In genomic region chr3:185411133-185411532, GRCh38 we compare ENCODE assay signal across 26 cellular contexts. TPM values are rescaled to one million over a fixed set of nuclear protein-coding genes. Genes with fewer than 3 reads are reported as not detected.
A peak's percentile ranks its signal among the peaks of the same experiment; 100 is the strongest.
DNase-seq lines count a peak whose midpoint lies in the region; ATAC-seq, FAIRE-seq and TF ChIP-seq lines count a peak whose summit lies in the region.
"Had no signal": no experiment of that assay in that cellular context is flagged by ENCODE, and none has a peak within 500 bp of the region (broad histone marks: within the 10 kb centered on the region; RNA-seq: fewer than 3 reads in every experiment).

No MANE protein-coding gene starts in this region.

- POLR2A ChIA-PET in PC-9 (lab: Charles Lee; ENCODE audit: unreplicated experiment), result no interaction called here
- POLR2A ChIA-PET in naive thymus-derived CD4-positive, alpha-beta T cell (lab: Charles Lee), result no interaction called here

- no peak overlapping the region for H3K27ac ChIP-seq in PC-9
- no peak overlapping the region for H3K27ac ChIP-seq in naive thymus-derived CD4-positive, alpha-beta T cell (ENCODE audit: low read depth, low read length)
- H3K27ac ChIP-seq: BLaER1 had no signal

- no peak overlapping the region for H2AFZ ChIP-seq in PC-9

- ATAC-seq in naive thymus-derived CD4-positive, alpha-beta T cell, result no peak
- ATAC-seq: GM12878, HCT116 had no signal

- peaks cover 4% of the 10 kb centered on the region for H3K9me3 Mint-ChIP-seq in glutamatergic neuron (ENCODE audit: unreplicated experiment)
- H3K9me3 Mint-ChIP-seq in naive thymus-derived CD4-positive, alpha-beta T cell, result no peaks in the 10 kb centered on the region
- H3K9me3 Mint-ChIP-seq: CD4-positive, alpha-beta T cell had no signal

- H3K27me3 Mint-ChIP-seq in glutamatergic neuron (ENCODE audit: unreplicated experiment), result no peaks in the 10 kb centered on the region
- H3K27me3 Mint-ChIP-seq in naive thymus-derived CD4-positive, alpha-beta T cell, result peaks cover 0 to 13% (median 0%) of the 10 kb centered on the region in 5 donors
- H3K27me3 Mint-ChIP-seq: CD4-positive, alpha-beta T cell had no signal

- TF ChIP-seq CTCF in bronchial epithelial cell (IDR thresholded peaks at IDR 0.05; ENCODE audit: insufficient read depth, low read length, severe bottlenecking), result no peak
- no peak for TF ChIP-seq CTCF in glutamatergic neuron (IDR thresholded peaks at IDR 0.05; ENCODE audit: partially characterized antibody, unreplicated experiment)
- no peak for TF ChIP-seq CTCF in PC-9 (conservative IDR thresholded peaks at IDR 0.05)

- H3K4me3 ChIP-seq in bronchial epithelial cell (ENCODE audit: low read depth, low read length) (no peak overlapping the region), PC-9 (no peak overlapping the region)
- no peak overlapping the region for H3K4me3 ChIP-seq in naive thymus-derived CD4-positive, alpha-beta T cell (ENCODE audit: low read length)
- H3K4me3 ChIP-seq: BLaER1, GM12878 had no signal

- H3K36me3 ChIP-seq in bronchial epithelial cell (ENCODE audit: control insufficient read depth, insufficient read depth, low read length) (no peaks in the 10 kb centered on the region), PC-9 (ENCODE audit: low read depth) (no peaks in the 10 kb centered on the region)
- no peaks in the 10 kb centered on the region for H3K36me3 ChIP-seq in naive thymus-derived CD4-positive, alpha-beta T cell (ENCODE audit: control insufficient read depth in 2 of 3, insufficient read depth in 3 of 3, low read length in 3 of 3)
- H3K36me3 ChIP-seq: BLaER1 had no signal

- H3K9me3 ChIP-seq in PC-9 (ENCODE audit: insufficient read depth, low read depth), result no peaks in the 10 kb centered on the region
- no peaks in the 10 kb centered on the region for H3K9me3 ChIP-seq in naive thymus-derived CD4-positive, alpha-beta T cell (ENCODE audit: control insufficient read depth in 2 of 3, low read length in 3 of 3)
- H3K9me3 ChIP-seq: BLaER1 had no signal

- no peaks in the 10 kb centered on the region for H3K27me3 ChIP-seq in bronchial epithelial cell (ENCODE audit: control insufficient read depth, insufficient read depth, low read length)
- no peaks in the 10 kb centered on the region for H3K27me3 ChIP-seq in PC-9 (ENCODE audit: insufficient read depth, low read depth)
- H3K27me3 ChIP-seq in naive thymus-derived CD4-positive, alpha-beta T cell (ENCODE audit: control insufficient read depth in 2 of 2, insufficient read depth in 2 of 2, low read length in 2 of 2), result no peaks in the 10 kb centered on the region
- H3K27me3 ChIP-seq: BLaER1 had no signal

- H3K27ac Mint-ChIP-seq in glutamatergic neuron (ENCODE audit: unreplicated experiment), result peak overlapping the region; percentile 15
- H3K27ac Mint-ChIP-seq in naive thymus-derived CD4-positive, alpha-beta T cell, result no peak overlapping the region
- H3K27ac Mint-ChIP-seq: CD4-positive, alpha-beta T cell had no signal

- no peaks in the 10 kb centered on the region for H3K36me3 Mint-ChIP-seq in glutamatergic neuron (ENCODE audit: unreplicated experiment)
- no peaks in the 10 kb centered on the region for H3K36me3 Mint-ChIP-seq in naive thymus-derived CD4-positive, alpha-beta T cell

- peaks cover 27% of the 10 kb centered on the region for H3K4me1 Mint-ChIP-seq in glutamatergic neuron (ENCODE audit: low read depth, unreplicated experiment)
- peaks cover 0 to 2% (median 0%) of the 10 kb centered on the region in 7 donors for H3K4me1 Mint-ChIP-seq in naive thymus-derived CD4-positive, alpha-beta T cell

- peak; percentile 16 for FAIRE-seq in GM12891 (lab: Jason Lieb, UNC)
- no peak for FAIRE-seq in bronchial epithelial cell (lab: Jason Lieb, UNC)
- FAIRE-seq: G401.6, GM12878, H1, HTR-8/SVneo had no signal

- no peaks in the 10 kb centered on the region for H4K20me1 ChIP-seq in PC-9 (ENCODE audit: insufficient read depth)
- H4K20me1 ChIP-seq: BLaER1 had no signal

- DNase-seq in GM12891 (ENCODE audit: insufficient read length, low spot score) (no peak), HPDE6-E6E7 (ENCODE audit: extremely low spot score) (peak; percentile 14), bronchial epithelial cell (ENCODE audit: low read depth) (peak; percentile 99), glutamatergic neuron (no peak), NCI-H510A treated with DMSO at 0.1 percent for 48 hours (lab: John Stamatoyannopoulos, UW) (no peak), PC-9 (no peak)
- no peak for DNase-seq in stimulated activated CD4-positive, alpha-beta T cell treated with anti-CD3 and anti-CD28 coated beads, Interleukin-1b, Interleukin-23, amount 100 ng/mL, for 48 hours
- DNase-seq in naive thymus-derived CD4-positive, alpha-beta T cell, result no peak
- DNase-seq: CD4-positive, alpha-beta T cell; DMS53; KBM-7; MV-4-11; NCI-H1105 treated with DMSO at 0.1 percent for 48 hours; NCI-H146; NCI-H1930; NCI-H2107; NCI-H524 treated with DMSO at 0.1 percent for 48 hours; NCI-H774; RPMI8226; SHP77 treated with DMSO at 0.1 percent for 48 hours had no signal

- H3K4me3 Mint-ChIP-seq in glutamatergic neuron (ENCODE audit: unreplicated experiment), result no peak overlapping the region
- H3K4me3 Mint-ChIP-seq in naive thymus-derived CD4-positive, alpha-beta T cell, result no peak overlapping the region
- H3K4me3 Mint-ChIP-seq: CD4-positive, alpha-beta T cell had no signal

- H3F3A ChIP-seq in PC-9 (ENCODE audit: insufficient read depth, low read depth), result no peaks in the 10 kb centered on the region

- no peaks in the 10 kb centered on the region for H3K79me2 ChIP-seq in PC-9 (ENCODE audit: low read depth)

- no peaks in the 10 kb centered on the region for H3K4me1 ChIP-seq in PC-9 (replicated peaks; ENCODE audit: insufficient read depth)
- H3K4me1 ChIP-seq in naive thymus-derived CD4-positive, alpha-beta T cell (ENCODE audit: control insufficient read depth in 2 of 2, insufficient read depth in 2 of 2, low read length in 2 of 2), result no peaks in the 10 kb centered on the region
- H3K4me1 ChIP-seq: BLaER1 had no signal

- intact Hi-C loops in PC-9 (cut with micrococcal nuclease; ENCODE audit: unreplicated experiment), result no loop called here
- intact Hi-C loops in naive thymus-derived CD4-positive, alpha-beta T cell (cut with micrococcal nuclease), result no loop called here

- H3K4me2 ChIP-seq in PC-9, result no peak overlapping the region
- H3K4me2 ChIP-seq: BLaER1 had no signal

- no peak for TF ChIP-seq POLR2A in GM12891 (IDR thresholded peaks at IDR 0.05; ENCODE audit: low read depth, low read length)

- CTCF ChIA-PET in PC-9 (lab: Charles Lee), result no interaction called here
- CTCF ChIA-PET in naive thymus-derived CD4-positive, alpha-beta T cell (lab: Charles Lee), result interaction anchor here (0.6 kb wide), 1 partner anchor 577 kb away, joined by 3 read pairs; no protein-coding TSS in a partner anchor

- BruUV-seq in PC-9 (replicated peaks; lab: Mats Ljungman, UMichigan), result no TSS peak

- H3K9me2 ChIP-seq in PC-9 (ENCODE audit: insufficient read depth), result no peaks in the 10 kb centered on the region

TF ChIP-seq in GM12891, 5 proteins besides CTCF, POLR2A, EP300 and RAD21:
- TF ChIP-seq POU2F2 (IDR thresholded peaks at IDR 0.05; ENCODE audit: low read depth, low read length) (no peak), PAX5 (IDR thresholded peaks at IDR 0.05; ENCODE audit: insufficient read depth, low read length, severe bottlenecking) (no peak), POLR2AphosphoS5 (IDR thresholded peaks at IDR 0.05; ENCODE audit: low read depth, low read length) (no peak), TAF1 (IDR thresholded peaks at IDR 0.05; ENCODE audit: low read depth, low read length) (no peak), SPI1 (IDR thresholded peaks at IDR 0.05; ENCODE audit: low read depth, low read length) (no peak)

RNA-seq across cellular contexts. Expression of gene MAP3K13, which starts 48.2 kb away (rescaled TPM):
- 11.1 TPM for polyA plus RNA-seq in GM12891 (2012; ENCODE audit: low read depth, missing spikeins)
- 14.5 and 25.6 TPM in 2 replicates for total RNA-seq in bronchial epithelial cell
- 110 TPM for total RNA-seq in glutamatergic neuron (ENCODE audit: unreplicated experiment)
- total RNA-seq in PC-9 (2021), result 42.2 and 65.5 TPM in 2 replicates
- total RNA-seq in naive thymus-derived CD4-positive, alpha-beta T cell, result 1 to 10 TPM; 6.2 to 9.7 (median 7.8) TPM
- polyA plus RNA-seq in naive thymus-derived CD4-positive, alpha-beta T cell, result 10 to 100 TPM; 40.1 to 53.8 TPM

Comparison
In these comparisons a context has a peak if more than half of its experiments do, and no peak if none do; other contexts are left out.
1. DNase-seq: peak in HPDE6-E6E7 (single experiment) and bronchial epithelial cell (single experiment); none in GM12891 (single experiment), glutamatergic neuron (single experiment), NCI-H510A treated with DMSO at 0.1 percent for 48 hours (single experiment), PC-9 (0 of 2), stimulated activated CD4-positive, alpha-beta T cell treated with anti-CD3 and anti-CD28 coated beads, Interleukin-1b, Interleukin-23, amount 100 ng/mL, for 48 hours (single experiment) and naive thymus-derived CD4-positive, alpha-beta T cell (0 of 9).